ENCODE assay signal across 9 cellular contexts in the genomic region with DNA sequence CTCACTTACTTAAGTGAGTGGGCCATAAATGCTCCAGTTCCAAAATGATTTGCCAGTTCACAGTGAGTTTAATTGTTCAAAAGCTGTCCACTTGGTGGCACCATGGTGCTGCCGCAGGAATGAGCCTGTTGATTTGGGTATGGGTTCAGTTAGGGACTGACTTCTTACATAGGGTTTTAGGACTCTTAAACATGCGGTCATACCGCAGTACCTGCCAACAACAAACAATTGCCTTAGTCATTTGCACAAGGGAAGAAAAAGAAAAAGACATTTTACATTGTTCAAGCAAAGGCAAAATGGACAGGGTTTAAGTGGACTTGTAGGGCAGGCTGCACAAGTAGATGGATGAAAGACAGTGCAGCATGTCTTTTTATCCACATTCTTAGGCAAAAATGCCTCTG.
DNase-seq lines count a peak whose midpoint lies in the region; ATAC-seq and TF ChIP-seq lines count a peak whose summit lies in the region.
"Had no signal": no experiment of that assay in that cellular context is flagged by ENCODE, and none has a peak within 500 bp of the region (broad histone marks: within the 10 kb centered on the region; RNA-seq: fewer than 3 reads in every experiment).

No MANE protein-coding gene starts in this region.

- POLR2A ChIA-PET in WTC11 (lab: Charles Lee), result no interaction called here

- no peaks in the 10 kb centered on the region for H3K4me1 ChIP-seq in mucosa of descending colon (ENCODE audit: low read depth)
- H3K4me1 ChIP-seq in uterus, result no peaks in the 10 kb centered on the region

- CTCF ChIA-PET in WTC11 (lab: Charles Lee), result interaction anchor here (0.9 to 1.6 kb wide), 3 partner anchors 158 to 413 kb away, joined by 3 to 5 read pairs (median 3); no protein-coding TSS in a partner anchor

- H3K9me3 ChIP-seq in mucosa of descending colon (no peaks in the 10 kb centered on the region), uterus (no peaks in the 10 kb centered on the region)

- peaks cover 10% of the 10 kb centered on the region for H3K27me3 Mint-ChIP-seq in WTC11 (ENCODE audit: low read depth)

- peak; percentile 53 to 62 for DNase-seq in AML-193 (lab: John Stamatoyannopoulos, UW)
- DNase-seq in NCI-H2107 treated with DMSO at 0.1 percent for 48 hours (lab: John Stamatoyannopoulos, UW; ENCODE audit: unreplicated experiment), result peak; percentile 73
- DNase-seq in WTC11 (ENCODE audit: low spot score), result peak; percentile 59
- peak; percentile 60 for DNase-seq in epithelial cell of prostate (ENCODE audit: low read depth, low spot score)
- DNase-seq in mucosa of descending colon, result peak in 2 of 3 donors; percentile 34 to 55
- peak in 1 of 2 donors; percentile 34 for DNase-seq in uterus

- peaks cover 9% of the 10 kb centered on the region for H3K9me3 Mint-ChIP-seq in WTC11

- H3K4me3 ChIP-seq in mucosa of descending colon (no peak overlapping the region), uterus (no peak overlapping the region)

- H3K27me3 ChIP-seq in uterus, result no peaks in the 10 kb centered on the region

- H3K4me1 Mint-ChIP-seq in WTC11, result peaks cover 12% of the 10 kb centered on the region
- H3K4me1 Mint-ChIP-seq: IgD-negative memory B cell had no signal

- no peak overlapping the region for H3K4me3 Mint-ChIP-seq in WTC11
- H3K4me3 Mint-ChIP-seq: IgD-negative memory B cell had no signal

- TF ChIP-seq CTCF in WTC11 (IDR thresholded peaks at IDR 0.05) (peak; percentile 56), mucosa of descending colon (IDR thresholded peaks at IDR 0.05) (no peak), uterus (IDR thresholded peaks at IDR 0.05) (peak; percentile 46 to 51 (median 50))

- H3K36me3 Mint-ChIP-seq in WTC11, result no peaks in the 10 kb centered on the region

- ATAC-seq in GM18502 (IDR thresholded peaks at IDR 0.05; ENCODE audit: poor library complexity, unreplicated experiment) (peak; percentile 90), HG03066 (IDR thresholded peaks at IDR 0.05; ENCODE audit: low read depth, unreplicated experiment) (peak; percentile 83), WTC11 (peak; percentile 93), mucosa of descending colon (peak; percentile 56)

- no peak for TF ChIP-seq POLR2A in uterus (IDR thresholded peaks at IDR 0.05)

- intact Hi-C loops in mucosa of descending colon (cut with DNase I, micrococcal nuclease), result no loop called here
- intact Hi-C loops in uterus (cut with DNase I; ENCODE audit: low total_unique reads), result no loop called here

- no peak overlapping the region for H3K27ac Mint-ChIP-seq in WTC11
- H3K27ac Mint-ChIP-seq: IgD-negative memory B cell had no signal

- H3K36me3 ChIP-seq in mucosa of descending colon (ENCODE audit: low read depth) (no peaks in the 10 kb centered on the region), uterus (no peaks in the 10 kb centered on the region)

- H3K27ac ChIP-seq in epithelial cell of prostate (no peak overlapping the region), uterus (no peak overlapping the region)

TF ChIP-seq in WTC11, 78 proteins besides CTCF, POLR2A, EP300 and RAD21:
- TF ChIP-seq, protein P1, sequence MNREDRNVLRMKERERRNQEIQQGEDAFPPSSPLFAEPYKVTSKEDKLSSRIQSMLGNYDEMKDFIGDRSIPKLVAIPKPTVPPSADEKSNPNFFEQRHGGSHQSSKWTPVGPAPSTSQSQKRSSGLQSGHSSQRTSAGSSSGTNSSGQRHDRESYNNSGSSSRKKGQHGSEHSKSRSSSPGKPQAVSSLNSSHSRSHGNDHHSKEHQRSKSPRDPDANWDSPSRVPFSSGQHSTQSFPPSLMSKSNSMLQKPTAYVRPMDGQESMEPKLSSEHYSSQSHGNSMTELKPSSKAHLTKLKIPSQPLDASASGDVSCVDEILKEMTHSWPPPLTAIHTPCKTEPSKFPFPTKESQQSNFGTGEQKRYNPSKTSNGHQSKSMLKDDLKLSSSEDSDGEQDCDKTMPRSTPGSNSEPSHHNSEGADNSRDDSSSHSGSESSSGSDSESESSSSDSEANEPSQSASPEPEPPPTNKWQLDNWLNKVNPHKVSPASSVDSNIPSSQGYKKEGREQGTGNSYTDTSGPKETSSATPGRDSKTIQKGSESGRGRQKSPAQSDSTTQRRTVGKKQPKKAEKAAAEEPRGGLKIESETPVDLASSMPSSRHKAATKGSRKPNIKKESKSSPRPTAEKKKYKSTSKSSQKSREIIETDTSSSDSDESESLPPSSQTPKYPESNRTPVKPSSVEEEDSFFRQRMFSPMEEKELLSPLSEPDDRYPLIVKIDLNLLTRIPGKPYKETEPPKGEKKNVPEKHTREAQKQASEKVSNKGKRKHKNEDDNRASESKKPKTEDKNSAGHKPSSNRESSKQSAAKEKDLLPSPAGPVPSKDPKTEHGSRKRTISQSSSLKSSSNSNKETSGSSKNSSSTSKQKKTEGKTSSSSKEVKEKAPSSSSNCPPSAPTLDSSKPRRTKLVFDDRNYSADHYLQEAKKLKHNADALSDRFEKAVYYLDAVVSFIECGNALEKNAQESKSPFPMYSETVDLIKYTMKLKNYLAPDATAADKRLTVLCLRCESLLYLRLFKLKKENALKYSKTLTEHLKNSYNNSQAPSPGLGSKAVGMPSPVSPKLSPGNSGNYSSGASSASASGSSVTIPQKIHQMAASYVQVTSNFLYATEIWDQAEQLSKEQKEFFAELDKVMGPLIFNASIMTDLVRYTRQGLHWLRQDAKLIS (CRISPR knock-in tag; IDR thresholded peaks at IDR 0.05; ENCODE audit: borderline replicate concordance), result no peak
- no peak for TF ChIP-seq ELF4 (CRISPR knock-in tag; IDR thresholded peaks at IDR 0.05; ENCODE audit: low read depth)
- TF ChIP-seq JAZF1 (CRISPR knock-in tag; IDR thresholded peaks at IDR 0.05), result no peak
- TF ChIP-seq MLX (CRISPR knock-in tag; IDR thresholded peaks at IDR 0.05), result no peak
- no peak for TF ChIP-seq KAT7 (CRISPR knock-in tag; IDR thresholded peaks at IDR 0.05; ENCODE audit: borderline replicate concordance)
